In the genomic region with DNA sequence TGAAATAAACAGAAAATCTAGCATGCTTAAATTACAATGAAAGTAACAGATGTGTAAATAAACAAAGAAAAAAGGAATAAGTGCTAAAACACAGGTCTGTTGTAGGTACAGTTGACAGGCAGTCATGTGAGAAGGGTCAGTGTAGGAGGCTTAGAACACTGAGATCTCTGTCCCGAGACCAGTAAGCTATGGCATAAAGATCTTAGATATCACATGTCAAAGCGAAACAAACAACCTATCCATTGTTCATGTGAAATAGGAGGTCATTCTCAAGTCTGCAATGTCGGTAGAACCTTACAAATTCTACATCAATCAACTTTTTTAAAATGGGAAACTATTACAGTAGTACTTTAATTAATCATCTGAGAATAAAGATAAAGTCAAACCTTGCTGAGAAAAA, we compare ENCODE assay signal across 36 cellular contexts.
"Had no signal": no experiment of that assay in that cellular context is flagged by ENCODE, and none has a peak within 500 bp of the region (broad histone marks: within the 10 kb centered on the region; RNA-seq: fewer than 3 reads in every experiment).

No MANE protein-coding gene starts in this region.

- H3K36me3 Mint-ChIP-seq: activated naive CD4-positive, alpha-beta T cell treated with anti-CD3 and anti-CD28 coated beads, Interleukin-2, amount 50 U/mL, for 24 hours; activated naive CD8-positive, alpha-beta T cell treated with anti-CD3 and anti-CD28 coated beads for 36 hours had no signal

- ATAC-seq: activated CD4-positive, CD25-positive, alpha-beta regulatory T cell treated with anti-CD3 and anti-CD28 coated beads, Interleukin-2, amount 50 U/mL, for 24 hours; activated CD8-positive, alpha-beta T cell treated with anti-CD3 and anti-CD28 coated beads for 36 hours; activated naive CD8-positive, alpha-beta T cell treated with anti-CD3 and anti-CD28 coated beads, Interleukin-2, amount 50 U/mL, for 24 hours; foreskin keratinocyte; gastrocnemius medialis; heart left ventricle; T-helper 17 cell had no signal

- DNase-seq: activated B cell treated with CpG ODN at 0.5 μM for 24 hours; activated CD4-positive, alpha-beta T cell treated with anti-CD3 and anti-CD28 coated beads for 48 hours; activated CD4-positive, alpha-beta T cell treated with anti-CD3 and anti-CD28 coated beads, Interleukin-2, amount 50 U/mL, for 1 hour; activated CD4-positive, alpha-beta T cell treated with anti-CD3 and anti-CD28 coated beads, Interleukin-2, amount 50 U/mL, for 48 hours; activated CD8-positive, alpha-beta memory T cell treated with anti-CD3 and anti-CD28 coated beads for 24 hours; activated CD8-positive, alpha-beta T cell treated with anti-CD3 and anti-CD28 coated beads for 36 hours; activated effector memory CD4-positive, alpha-beta T cell treated with anti-CD3 and anti-CD28 coated beads, Interleukin-2, amount 50 U/mL, for 16 hours; activated naive CD4-positive, alpha-beta T cell treated with anti-CD3 and anti-CD28 coated beads for 36 hours; activated naive CD8-positive, alpha-beta T cell treated with anti-CD3 and anti-CD28 coated beads for 36 hours; activated naive CD8-positive, alpha-beta T cell treated with anti-CD3 and anti-CD28 coated beads, Interleukin-2, amount 50 U/mL, for 24 hours; activated T-cell treated with anti-CD3 and anti-CD28 coated beads, Interleukin-2, amount 50 U/mL, for 48 hours; adrenal gland; amygdala; aorta; central memory CD4-positive, alpha-beta T cell; cerebellar nuclear complex; colonic mucosa; effector CD8-positive, alpha-beta T cell; erythroblast; foreskin keratinocyte; gastrocnemius medialis; glutamatergic neuron; heart left ventricle; T-helper 1 cell; T-helper 17 cell; T1000; WERI-Rb-1 had no signal

- H3K27me3 ChIP-seq: adrenal gland, breast epithelium, cardiac muscle cell, colonic mucosa, esophagus muscularis mucosa, foreskin keratinocyte, gastrocnemius medialis, heart left ventricle had no signal

- H3K9me3 ChIP-seq: adrenal gland, breast epithelium, colonic mucosa, esophagus muscularis mucosa, gastrocnemius medialis, heart left ventricle had no signal

- H3K27me3 Mint-ChIP-seq: activated B cell treated with CpG ODN at 0.5 μM for 24 hours; activated CD8-positive, alpha-beta T cell treated with anti-CD3 and anti-CD28 coated beads for 36 hours; activated naive CD4-positive, alpha-beta T cell treated with anti-CD3 and anti-CD28 coated beads, Interleukin-2, amount 50 U/mL, for 24 hours; activated naive CD8-positive, alpha-beta T cell treated with anti-CD3 and anti-CD28 coated beads for 36 hours; activated naive CD8-positive, alpha-beta T cell treated with anti-CD3 and anti-CD28 coated beads, Interleukin-2, amount 50 U/mL, for 24 hours; brain; T-helper 17 cell had no signal

- H3K27ac ChIP-seq: adrenal gland, breast epithelium, cardiac muscle cell, colonic mucosa, esophagus muscularis mucosa, foreskin keratinocyte, gastrocnemius medialis, heart left ventricle, WERI-Rb-1 had no signal

- H3K36me3 ChIP-seq: adrenal gland, breast epithelium, cardiac muscle cell, colonic mucosa, esophagus muscularis mucosa, gastrocnemius medialis, heart left ventricle, WERI-Rb-1 had no signal

- H3K9me3 Mint-ChIP-seq: activated B cell treated with CpG ODN at 0.5 μM for 24 hours; activated T-helper 1 cell treated with anti-CD3 and anti-CD28 coated beads, Interleukin-12 subunit alpha, Interleukin-12 subunit beta, Interleukin-2, Interleukin-4 antibody, amounts not matched to agents 30 ng/mL and 10 ng/mL and 1 ng/mL, durations not matched to agents 14 hours and 24 hours and 36 hours; activated T-helper 2 cell treated with anti-CD3 and anti-CD28 coated beads, Interferon-gamma antibody, Interleukin-2, Interleukin-4, amounts not matched to agents 10 μg/mL and 5 μg/mL and 100 μg/mL, durations not matched to agents 14 hours and 24 hours and 36 hours; T-helper 2 cell treated with Interferon-gamma antibody and Interleukin-4, amounts not matched to agents 5 μg/mL and 100 μg/mL, for 36 hours had no signal

- H3K4me1 ChIP-seq: adrenal gland, breast epithelium, colonic mucosa, foreskin keratinocyte, gastrocnemius medialis, heart left ventricle had no signal

- H3K4me3 Mint-ChIP-seq: activated B cell treated with CpG ODN at 0.5 μM for 24 hours; activated CD8-positive, alpha-beta T cell treated with anti-CD3 and anti-CD28 coated beads for 36 hours; activated naive CD4-positive, alpha-beta T cell treated with anti-CD3 and anti-CD28 coated beads for 36 hours; activated naive CD4-positive, alpha-beta T cell treated with anti-CD3 and anti-CD28 coated beads, Interleukin-2, amount 50 U/mL, for 24 hours; activated naive CD8-positive, alpha-beta T cell treated with anti-CD3 and anti-CD28 coated beads for 36 hours; activated naive CD8-positive, alpha-beta T cell treated with anti-CD3 and anti-CD28 coated beads, Interleukin-2, amount 50 U/mL, for 24 hours; activated T-helper 1 cell treated with anti-CD3 and anti-CD28 coated beads, Interleukin-12 subunit alpha, Interleukin-12 subunit beta, Interleukin-2, Interleukin-4 antibody, amounts not matched to agents 30 ng/mL and 10 ng/mL and 1 ng/mL, durations not matched to agents 14 hours and 24 hours and 36 hours; brain; T-helper 17 cell; T-helper 2 cell treated with Interferon-gamma antibody and Interleukin-4, amounts not matched to agents 5 μg/mL and 100 μg/mL, for 36 hours had no signal

- H3K4me1 Mint-ChIP-seq: activated B cell treated with CpG ODN at 0.5 μM for 24 hours; activated naive CD4-positive, alpha-beta T cell treated with anti-CD3 and anti-CD28 coated beads, Interleukin-2, amount 50 U/mL, for 24 hours; activated naive CD8-positive, alpha-beta T cell treated with anti-CD3 and anti-CD28 coated beads for 36 hours; activated naive CD8-positive, alpha-beta T cell treated with anti-CD3 and anti-CD28 coated beads, Interleukin-2, amount 50 U/mL, for 24 hours; T-helper 17 cell had no signal

- H3K27ac Mint-ChIP-seq: activated B cell treated with CpG ODN at 0.5 μM for 24 hours; activated CD8-positive, alpha-beta T cell treated with anti-CD3 and anti-CD28 coated beads for 36 hours; activated naive CD4-positive, alpha-beta T cell treated with anti-CD3 and anti-CD28 coated beads for 36 hours; activated naive CD4-positive, alpha-beta T cell treated with anti-CD3 and anti-CD28 coated beads, Interleukin-2, amount 50 U/mL, for 24 hours; activated naive CD8-positive, alpha-beta T cell treated with anti-CD3 and anti-CD28 coated beads for 36 hours; activated naive CD8-positive, alpha-beta T cell treated with anti-CD3 and anti-CD28 coated beads, Interleukin-2, amount 50 U/mL, for 24 hours; activated T-helper 1 cell treated with anti-CD3 and anti-CD28 coated beads, Interleukin-12 subunit alpha, Interleukin-12 subunit beta, Interleukin-2, Interleukin-4 antibody, amounts not matched to agents 30 ng/mL and 10 ng/mL and 1 ng/mL, durations not matched to agents 14 hours and 24 hours and 36 hours; activated T-helper 2 cell treated with anti-CD3 and anti-CD28 coated beads, Interferon-gamma antibody, Interleukin-2, Interleukin-4, amounts not matched to agents 10 μg/mL and 5 μg/mL and 100 μg/mL, durations not matched to agents 14 hours and 24 hours and 36 hours; brain; T-helper 17 cell; T-helper 2 cell treated with Interferon-gamma antibody and Interleukin-4, amounts not matched to agents 5 μg/mL and 100 μg/mL, for 36 hours had no signal

- H3K4me3 ChIP-seq: adrenal gland, breast epithelium, cardiac muscle cell, colonic mucosa, esophagus muscularis mucosa, gastrocnemius medialis, heart left ventricle had no signal
